ENCODE assay signal across 16 cellular contexts in the genomic region with DNA sequence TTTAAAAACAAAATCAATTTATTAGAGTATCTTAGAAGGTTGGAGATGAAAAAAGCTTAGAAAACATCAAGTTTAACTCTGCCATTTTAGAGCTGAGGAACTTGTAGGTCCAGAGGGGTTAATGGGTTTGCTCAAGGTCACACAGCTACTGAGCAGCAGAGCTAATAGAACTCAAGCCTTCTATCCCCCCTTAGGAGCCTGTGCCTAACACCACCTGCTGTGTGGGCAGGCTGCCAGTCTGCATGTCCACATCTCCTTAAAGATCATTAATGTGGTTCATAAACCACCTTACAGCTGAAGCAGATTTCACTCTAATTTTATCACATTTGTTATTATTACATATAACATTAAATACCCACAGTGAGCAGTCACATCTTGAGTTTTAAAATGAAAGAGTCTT. TPM values are rescaled to one million over a fixed set of nuclear protein-coding genes. Genes with fewer than 3 reads are reported as not detected.
DNase-seq lines count a peak whose midpoint lies in the region; ATAC-seq, FAIRE-seq and TF ChIP-seq lines count a peak whose summit lies in the region.
"Had no signal": no experiment of that assay in that cellular context is flagged by ENCODE, and none has a peak within 500 bp of the region (broad histone marks: within the 10 kb centered on the region; RNA-seq: fewer than 3 reads in every experiment).

No MANE protein-coding gene starts in this region.

- CTCF ChIA-PET in K562 (lab: Yijun Ruan, JAX; ENCODE audit: low intra/inter-chr PET ratio) = no interaction called here

- H3K27ac ChIP-seq in K562 (ENCODE audit: extremely low read depth, low read depth, low read length) = no peak overlapping the region
- H3K27ac ChIP-seq: C4-2B, Peyer's patch had no signal

- intact Hi-C loops in K562 (cut with micrococcal nuclease) = no loop called here

- FAIRE-seq in K562 (lab: Jason Lieb, UNC) = no peak

- in situ Hi-C loops in K562 (cut with MboI) = no loop called here

- H3K4me2 ChIP-seq in K562 (ENCODE audit: insufficient read depth, low read length) = no peak overlapping the region

- no peak for ATAC-seq in K562

- BruUV-seq in K562 (replicated peaks; lab: Mats Ljungman, UMichigan) = no TSS peak

- DNase-seq in NCI-H1417 (lab: John Stamatoyannopoulos, UW) (peak in 2 of 3 experiments; percentile 47 to 71), NCI-H1417 treated with DMSO at 0.1 percent for 48 hours (lab: John Stamatoyannopoulos, UW) (no peak), BE2C (peak; percentile 19), NCI-H1105 (lab: John Stamatoyannopoulos, UW) (peak; percentile 20), K562 (ENCODE audit: extremely low read depth in 1 of 4, low spot score in 3 of 4) (no peak), erythroblast (lab: John Stamatoyannopoulos, UW) (no peak), activated gamma-delta T cell treated with Interleukin-2 at 50 U/mL for 16 hours (no peak)
- no peak for DNase-seq in activated CD4-positive, alpha-beta T cell treated with anti-CD3 and anti-CD28 coated beads, Interleukin-2, amount 50 U/mL, for 4 hours
- DNase-seq: Caco-2, GOT3, KG1, MM.1S, NCI-H2107, Peyer's patch, SIG-M5 had no signal

- no peak for TF ChIP-seq EP300 in K562 (IDR thresholded peaks at IDR 0.05; ENCODE audit: low read length)

- POLR2A ChIA-PET in K562 (lab: Yijun Ruan, JAX) = no interaction called here

- no peaks in the 10 kb centered on the region for H3K79me2 ChIP-seq in K562 (ENCODE audit: control insufficient read depth, insufficient read depth, low read length)

- H3K9me3 ChIP-seq in BE2C (no peaks in the 10 kb centered on the region), K562 (replicated peaks; ENCODE audit: control insufficient read depth, insufficient read depth, low read depth, low read length) (no peaks in the 10 kb centered on the region)
- H3K9me3 ChIP-seq: Caco-2, Peyer's patch had no signal

- no peak overlapping the region for H3K9ac ChIP-seq in K562 (ENCODE audit: insufficient read depth in 1 of 2, low read depth in 2 of 2, low read length in 2 of 2)

- H3K36me3 ChIP-seq in BE2C (no peaks in the 10 kb centered on the region), K562 (ENCODE audit: control insufficient read depth, insufficient read depth, low read length) (no peaks in the 10 kb centered on the region)
- H3K36me3 ChIP-seq: Peyer's patch had no signal

- H3K27me3 ChIP-seq in BE2C (no peaks in the 10 kb centered on the region), K562 (ENCODE audit: control insufficient read depth in 2 of 2, insufficient read depth in 2 of 2, low read length in 2 of 2) (no peaks in the 10 kb centered on the region)
- H3K27me3 ChIP-seq: Peyer's patch had no signal

- no peak overlapping the region for H2AFZ ChIP-seq in K562 (ENCODE audit: low read depth, low read length)

- TF ChIP-seq POLR2A in K562 (conservative IDR thresholded peaks at IDR 0.05) (no peak), erythroblast (IDR thresholded peaks at IDR 0.05; ENCODE audit: low read length) (no peak)

- no peaks in the 10 kb centered on the region for H3K9me1 ChIP-seq in K562 (ENCODE audit: control insufficient read depth, insufficient read depth, low read length)

- H3K4me3 ChIP-seq in BE2C (ENCODE audit: low read depth, low read length) (no peak overlapping the region), K562 (no peak overlapping the region)
- H3K4me3 ChIP-seq: Peyer's patch had no signal

- no peaks in the 10 kb centered on the region for H3K4me1 ChIP-seq in BE2C
- H3K4me1 ChIP-seq in K562 (replicated peaks in 1 of 2; ENCODE audit: control insufficient read depth in 2 of 2, insufficient read depth in 2 of 2, low read length in 2 of 2) = no peaks in the 10 kb centered on the region
- H3K4me1 ChIP-seq: Caco-2 had no signal

- no peak for TF ChIP-seq RAD21 in K562 (CRISPR knock-in tag; conservative IDR thresholded peaks at IDR 0.05 in 1 of 2, IDR thresholded peaks at IDR 0.05 in 1 of 2)

- H4K20me1 ChIP-seq in K562 (replicated peaks; ENCODE audit: control insufficient read depth, insufficient read depth, low read length) = no peaks in the 10 kb centered on the region

- TF ChIP-seq CTCF in BE2C (IDR thresholded peaks at IDR 0.05; ENCODE audit: low read depth, low read length) (no peak), K562 (IDR thresholded peaks at IDR 0.05 in 2 of 3, conservative IDR thresholded peaks at IDR 0.05 in 1 of 3; ENCODE audit: insufficient read depth in 2 of 3, low read depth in 1 of 3, low read length in 3 of 3) (no peak)

TF ChIP-seq in K562, 482 proteins besides CTCF, POLR2A, EP300 and RAD21:
- TF ChIP-seq, protein P1, sequence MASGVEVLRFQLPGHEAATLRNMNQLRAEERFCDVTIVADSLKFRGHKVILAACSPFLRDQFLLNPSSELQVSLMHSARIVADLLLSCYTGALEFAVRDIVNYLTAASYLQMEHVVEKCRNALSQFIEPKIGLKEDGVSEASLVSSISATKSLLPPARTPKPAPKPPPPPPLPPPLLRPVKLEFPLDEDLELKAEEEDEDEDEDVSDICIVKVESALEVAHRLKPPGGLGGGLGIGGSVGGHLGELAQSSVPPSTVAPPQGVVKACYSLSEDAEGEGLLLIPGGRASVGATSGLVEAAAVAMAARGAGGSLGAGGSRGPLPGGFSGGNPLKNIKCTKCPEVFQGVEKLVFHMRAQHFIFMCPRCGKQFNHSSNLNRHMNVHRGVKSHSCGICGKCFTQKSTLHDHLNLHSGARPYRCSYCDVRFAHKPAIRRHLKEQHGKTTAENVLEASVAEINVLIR (CRISPR knock-in tag; IDR thresholded peaks at IDR 0.05) = no peak
- peak; percentile 6 for TF ChIP-seq RBM25 (IDR thresholded peaks at IDR 0.05; ENCODE audit: low read depth, low read length, severe bottlenecking)

RNA-seq across cellular contexts. Expression of a gene that starts 14.1 kb away (rescaled TPM):
- 28.8 TPM for polyA plus RNA-seq in BE2C (2012; ENCODE audit: insufficient read depth, insufficient read length, low read depth)
- 7.0 and 14.8 TPM in 2 replicates for total RNA-seq in K562 (2011; cell fraction: chromatin; rRNA removed; ENCODE audit: low replicate concordance)
- 5.0 and 6.0 TPM in 2 replicates for total RNA-seq in K562 (2011; cell fraction: nucleolus; rRNA removed)
- total RNA-seq in K562 (2011; cell fraction: nucleoplasm; rRNA removed) = 9.5 and 10.6 TPM in 2 replicates
- total RNA-seq in K562 (2014; rRNA removed) (2.1 and 3.6 TPM in 2 replicates), K562 (2014; rRNA removed; fragmentation: Illumina TruSeq; extraction: Trizol) (3.2 and 4.3 TPM in 2 replicates), K562 (2015; rRNA removed; fragmentation: Illumina TruSeq; extraction: Trizol) (2.8 and 3.8 TPM in 2 replicates), K562 (2021) (2.1 and 3.1 TPM in 2 replicates)
- polyA plus RNA-seq in K562 (2011; rRNA removed) (4.5 and 5.9 TPM in 2 replicates), K562 (2014; fragmentation: Illumina TruSeq; extraction: Trizol) (2.6 and 3.0 TPM in 2 replicates), K562 (2014; fragmentation: Nextera tagmentation; extraction: Ambion mirVana) (1 to 10 TPM; 2.8 to 3.1 TPM), K562 (2014; rRNA removed) (2.7 and 3.3 TPM in 2 replicates)
- 1.5 and 3.7 TPM in 2 replicates for polyA plus RNA-seq in K562 (2011; cell fraction: cytosol; rRNA removed)
- 4.5 and 5.1 TPM in 2 replicates for polyA plus RNA-seq in K562 (2011; cell fraction: nucleus; rRNA removed)
- 2.3 and 2.6 TPM in 2 replicates for polyA plus RNA-seq in K562 (2012)
- polyA minus RNA-seq in K562 (2011; rRNA and poly(A)+ RNA removed) = 3.9 and 5.0 TPM in 2 replicates
- polyA minus RNA-seq in K562 (2011; cell fraction: cytosol; rRNA and poly(A)+ RNA removed) = 0.91 and 2.0 TPM in 2 replicates
- 3.2 and 3.5 TPM in 2 replicates for polyA minus RNA-seq in K562 (2011; cell fraction: nucleus; rRNA and poly(A)+ RNA removed)

RNA-seq across cellular contexts. Expression of a gene that starts 52.6 kb away (rescaled TPM):
- polyA plus RNA-seq in BE2C (2012; ENCODE audit: insufficient read depth, insufficient read length, low read depth) = 10.4 TPM
- total RNA-seq in K562 (2011; cell fraction: chromatin; rRNA removed; ENCODE audit: low replicate concordance) = 10.7 and 41.9 TPM in 2 replicates
- 4.2 and 7.6 TPM in 2 replicates for total RNA-seq in K562 (2011; cell fraction: nucleolus; rRNA removed)
- 15.5 and 17.0 TPM in 2 replicates for total RNA-seq in K562 (2011; cell fraction: nucleoplasm; rRNA removed)
- 8.0 and 8.2 TPM in 2 replicates for total RNA-seq in K562 (2014; rRNA removed)
- total RNA-seq in K562 (2014; rRNA removed; fragmentation: Illumina TruSeq; extraction: Trizol) = 15.1 and 18.4 TPM in 2 replicates
- total RNA-seq in K562 (2015; rRNA removed; fragmentation: Illumina TruSeq; extraction: Trizol) = 15.5 and 17.7 TPM in 2 replicates
- 12.1 and 14.8 TPM in 2 replicates for total RNA-seq in K562 (2021)
- polyA plus RNA-seq in K562 (2011; rRNA removed) = 4.7 and 8.8 TPM in 2 replicates
- 1.2 and 2.2 TPM in 2 replicates for polyA plus RNA-seq in K562 (2011; cell fraction: cytosol; rRNA removed)
- 2.9 and 3.1 TPM in 2 replicates for polyA plus RNA-seq in K562 (2011; cell fraction: nucleus; rRNA removed)
- 5.7 and 6.9 TPM in 2 replicates for polyA plus RNA-seq in K562 (2012)
- 8.1 and 9.1 TPM in 2 replicates for polyA plus RNA-seq in K562 (2014; fragmentation: Illumina TruSeq; extraction: Trizol)
- 1 to 10 TPM; 2.7 to 3.9 TPM for polyA plus RNA-seq in K562 (2014; fragmentation: Nextera tagmentation; extraction: Ambion mirVana)
- 6.7 and 6.8 TPM in 2 replicates for polyA plus RNA-seq in K562 (2014; rRNA removed)
- polyA minus RNA-seq in K562 (2011; rRNA and poly(A)+ RNA removed) = 20.7 TPM in 2 replicates
- 4.4 and 6.0 TPM in 2 replicates for polyA minus RNA-seq in K562 (2011; cell fraction: cytosol; rRNA and poly(A)+ RNA removed)
- 5.9 and 10.9 TPM in 2 replicates for polyA minus RNA-seq in K562 (2011; cell fraction: nucleus; rRNA and poly(A)+ RNA removed)

RNA-seq across cellular contexts. Expression of a gene that starts 57.2 kb away (rescaled TPM):
- 41.6 TPM for polyA plus RNA-seq in BE2C (2012; ENCODE audit: insufficient read depth, insufficient read length, low read depth)
- 18.7 and 56.8 TPM in 2 replicates for total RNA-seq in K562 (2011; cell fraction: chromatin; rRNA removed; ENCODE audit: low replicate concordance)
- total RNA-seq in K562 (2011; cell fraction: nucleolus; rRNA removed) = 11.3 and 15.9 TPM in 2 replicates
- total RNA-seq in K562 (2011; cell fraction: nucleoplasm; rRNA removed) = 30.7 and 64.5 TPM in 2 replicates
- 14.9 and 23.2 TPM in 2 replicates for total RNA-seq in K562 (2014; rRNA removed)
- total RNA-seq in K562 (2014; rRNA removed; fragmentation: Illumina TruSeq; extraction: Trizol) = 24.4 and 25.0 TPM in 2 replicates
- total RNA-seq in K562 (2015; rRNA removed; fragmentation: Illumina TruSeq; extraction: Trizol) = 23.2 and 27.1 TPM in 2 replicates
- total RNA-seq in K562 (2021) = 22.6 and 23.2 TPM in 2 replicates
- polyA plus RNA-seq in K562 (2011; rRNA removed) = 22.9 and 30.5 TPM in 2 replicates
- polyA plus RNA-seq in K562 (2011; cell fraction: cytosol; rRNA removed) = 4.0 and 8.7 TPM in 2 replicates
- polyA plus RNA-seq in K562 (2011; cell fraction: nucleus; rRNA removed) = 6.3 and 11.6 TPM in 2 replicates
- polyA plus RNA-seq in K562 (2012) = 17.4 and 19.4 TPM in 2 replicates
- polyA plus RNA-seq in K562 (2014; fragmentation: Illumina TruSeq; extraction: Trizol) = 26.4 and 30.0 TPM in 2 replicates
- 10 to 100 TPM; 17.3 to 24.4 TPM for polyA plus RNA-seq in K562 (2014; fragmentation: Nextera tagmentation; extraction: Ambion mirVana)
- polyA plus RNA-seq in K562 (2014; rRNA removed) = 22.2 and 25.7 TPM in 2 replicates
- 46.4 and 62.6 TPM in 2 replicates for polyA minus RNA-seq in K562 (2011; rRNA and poly(A)+ RNA removed)
- polyA minus RNA-seq in K562 (2011; cell fraction: cytosol; rRNA and poly(A)+ RNA removed) = 13.9 and 16.8 TPM in 2 replicates
- polyA minus RNA-seq in K562 (2011; cell fraction: nucleus; rRNA and poly(A)+ RNA removed) = 18.2 and 29.5 TPM in 2 replicates

Comparison
In these comparisons a context has a peak if more than half of its experiments do, and no peak if none do; other contexts are left out.
1. DNase-seq: peak in NCI-H1417 (2 of 3), BE2C (single experiment) and NCI-H1105 (single experiment); none in NCI-H1417 treated with DMSO at 0.1 percent for 48 hours (single experiment), K562 (0 of 4), erythroblast (0 of 2), activated CD4-positive, alpha-beta T cell treated with anti-CD3 and anti-CD28 coated beads, Interleukin-2, amount 50 U/mL, for 4 hours (0 of 2) and activated gamma-delta T cell treated with Interleukin-2 at 50 U/mL for 16 hours (single experiment).